In the genomic region with DNA sequence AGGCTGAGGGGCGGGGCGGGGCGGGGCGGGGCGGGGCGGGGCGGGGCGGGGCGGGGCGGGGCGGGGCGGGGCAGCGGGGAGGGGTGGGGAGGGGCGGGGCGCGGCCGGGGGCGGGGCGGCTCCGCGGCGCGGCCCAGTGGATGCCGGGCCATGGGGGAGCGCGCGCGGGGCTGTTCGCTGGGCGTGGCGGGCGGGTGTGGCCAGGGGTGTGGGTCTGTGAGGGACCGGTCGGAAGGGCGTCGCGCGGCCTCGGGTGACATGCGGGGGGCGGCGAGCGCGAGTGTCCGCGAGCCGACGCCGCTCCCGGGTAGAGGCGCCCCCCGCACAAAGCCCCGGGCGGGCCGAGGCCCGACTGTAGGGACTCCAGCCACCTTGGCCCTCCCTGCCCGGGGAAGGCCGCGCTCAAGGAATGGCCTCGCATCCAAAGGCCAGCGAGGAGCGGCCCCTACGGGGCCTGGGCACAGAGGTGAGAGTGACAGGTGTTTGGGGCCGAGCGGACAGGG, we compare ENCODE assay signal across 8 cellular contexts. TPM values are rescaled to one million over a fixed set of nuclear protein-coding genes. Genes with fewer than 3 reads are reported as not detected.
DNase-seq lines count a peak whose midpoint lies in the region; ATAC-seq, FAIRE-seq and TF ChIP-seq lines count a peak whose summit lies in the region.

ZFP28 (plus strand) TSS at position 188 of the 503 bp plus-strand sequence; CDS start at position 259, 71 bp downstream.

- peaks cover 40% of the 10 kb centered on the region for H3K9me3 Mint-ChIP-seq in activated CD8-positive, alpha-beta memory T cell treated with anti-CD3 and anti-CD28 coated beads, Interleukin-2, amount 10 ng/mL, durations not matched to agents 7 days and 5 days (ENCODE audit: low read depth)

- H3K9me3 ChIP-seq in BLaER1: peaks cover 79% of the 10 kb centered on the region

- H3K4me2 ChIP-seq in BLaER1: peak within 1 kb of the TSS; percentile 90

- peak within 1 kb of the TSS; percentile 92 for H3K27ac ChIP-seq in BLaER1

- H3K9ac ChIP-seq in BLaER1: peak within 1 kb of the TSS; percentile 84

- H3K36me3 Mint-ChIP-seq in activated CD8-positive, alpha-beta memory T cell treated with anti-CD3 and anti-CD28 coated beads, Interleukin-2, amount 10 ng/mL, durations not matched to agents 7 days and 5 days: peaks cover 44% of the 10 kb centered on the region

- no peak for FAIRE-seq in RCC 7860 (lab: Jason Lieb, UNC)

- H3K27me3 ChIP-seq in BLaER1: no peaks in the 10 kb centered on the region

- H3K27ac Mint-ChIP-seq in activated CD8-positive, alpha-beta memory T cell treated with anti-CD3 and anti-CD28 coated beads, Interleukin-2, amount 10 ng/mL, durations not matched to agents 7 days and 5 days: peak within 1 kb of the TSS; percentile 92

- peak within 1 kb of the TSS; percentile 74 for H3K4me3 Mint-ChIP-seq in activated CD8-positive, alpha-beta memory T cell treated with anti-CD3 and anti-CD28 coated beads, Interleukin-2, amount 10 ng/mL, durations not matched to agents 7 days and 5 days

- no peaks in the 10 kb centered on the region for H3K27me3 Mint-ChIP-seq in activated CD8-positive, alpha-beta memory T cell treated with anti-CD3 and anti-CD28 coated beads, Interleukin-2, amount 10 ng/mL, durations not matched to agents 7 days and 5 days

- H3K36me3 ChIP-seq in BLaER1: peaks cover 38% of the 10 kb centered on the region

- no peak for TF ChIP-seq CTCF in foreskin fibroblast (IDR thresholded peaks at IDR 0.05; ENCODE audit: low read depth, low read length)

- H3K4me3 ChIP-seq in BLaER1: peak within 1 kb of the TSS; percentile 88
- H3K4me3 ChIP-seq in foreskin fibroblast (ENCODE audit: low read depth in 1 of 2, low read length in 2 of 2): peak within 1 kb of the TSS; percentile 75 to 83

- ATAC-seq in GM21360 (IDR thresholded peaks at IDR 0.05; ENCODE audit: unreplicated experiment): peak; percentile 53
- peak; percentile 81 for ATAC-seq in activated CD8-positive, alpha-beta memory T cell treated with anti-CD3 and anti-CD28 coated beads, Interleukin-2, amount 10 ng/mL, durations not matched to agents 7 days and 5 days

- H3K4me1 ChIP-seq in BLaER1: peaks cover 28% of the 10 kb centered on the region

- peaks cover 14% of the 10 kb centered on the region for H3K4me1 Mint-ChIP-seq in activated CD8-positive, alpha-beta memory T cell treated with anti-CD3 and anti-CD28 coated beads, Interleukin-2, amount 10 ng/mL, durations not matched to agents 7 days and 5 days

- no peaks in the 10 kb centered on the region for H4K20me1 ChIP-seq in BLaER1

- peak; percentile 66 for DNase-seq in NCI-H1436 treated with DMSO at 0.1 percent for 48 hours (lab: John Stamatoyannopoulos, UW)
- no peak for DNase-seq in activated CD8-positive, alpha-beta memory T cell treated with anti-CD3 and anti-CD28 coated beads, Interleukin-2, amount 10 ng/mL, durations not matched to agents 7 days and 5 days
- DNase-seq in foreskin fibroblast: no peak
- DNase-seq in occipital lobe (lab: John Stamatoyannopoulos, UW): no peak
- DNase-seq in RCC 7860 (ENCODE audit: low spot score): no peak
- no peak for DNase-seq in Kasumi-1 (lab: John Stamatoyannopoulos, UW)

- CTCF ChIA-PET in activated CD8-positive, alpha-beta memory T cell treated with anti-CD3 and anti-CD28 coated beads, Interleukin-2, amount 10 ng/mL, durations not matched to agents 7 days and 5 days (lab: Charles Lee): interaction anchor here (1.3 kb wide), 1 partner anchor 29 kb away, joined by 4 read pairs; no protein-coding TSS in a partner anchor

RNA-seq across cellular contexts. Expression of gene ZFP28, which starts in this region (rescaled TPM):
- 1 to 10 TPM; 4.2 to 4.7 TPM for total RNA-seq in activated CD8-positive, alpha-beta memory T cell treated with anti-CD3 and anti-CD28 coated beads, Interleukin-2, amount 10 ng/mL, durations not matched to agents 7 days and 5 days
- total RNA-seq in occipital lobe: 45.4 TPM
